ENCODE assay signal across 8 cellular contexts in genomic region chr7:117019786-117020604, GRCh38.
A peak's percentile ranks its signal among the peaks of the same experiment; 100 is the strongest.
DNase-seq lines count a peak whose midpoint lies in the region; ATAC-seq, FAIRE-seq and TF ChIP-seq lines count a peak whose summit lies in the region.

No MANE protein-coding gene starts in this region.

- H2AFZ ChIP-seq in PC-9: no peak overlapping the region

- CTCF ChIA-PET in PC-9 (lab: Charles Lee): no interaction called here

- ATAC-seq in HG02610 (IDR thresholded peaks at IDR 0.05; ENCODE audit: unreplicated experiment): no peak

- peak; percentile 21 for FAIRE-seq in islet of Langerhans (lab: Jason Lieb, UNC)

- POLR2A ChIA-PET in PC-9 (lab: Charles Lee; ENCODE audit: unreplicated experiment): no interaction called here

- intact Hi-C loops in PC-9 (cut with micrococcal nuclease; ENCODE audit: unreplicated experiment): no loop called here

- H3K4me3 ChIP-seq in cardiac fibroblast (replicated peaks in 1 of 2; ENCODE audit: low read depth in 2 of 2, low read length in 2 of 2) (peak overlapping the region; percentile 13 to 45), PC-9 (no peak overlapping the region)

- DNase-seq in DMS 273 treated with DMSO at 0.1 percent for 48 hours (lab: John Stamatoyannopoulos, UW) (peak; percentile 84), NCI-H2196 (lab: John Stamatoyannopoulos, UW; ENCODE audit: unreplicated experiment) (peak; percentile 74), cardiac fibroblast (ENCODE audit: low read depth in 2 of 2) (peak; percentile 94 to 96), smooth muscle cell of the brain vasculature (ENCODE audit: low read depth, low spot score) (peak; percentile 83), SKM-1 treated with dmso at 0.1 percent for 144 hours (lab: John Stamatoyannopoulos, UW; ENCODE audit: unreplicated experiment) (no peak), PC-9 (no peak)

- H3K27ac ChIP-seq in PC-9: no peak overlapping the region

- peaks cover 7% of the 10 kb centered on the region; the same call in 1 of the 2 replicates for H3K79me2 ChIP-seq in PC-9 (ENCODE audit: low read depth)

- no peaks in the 10 kb centered on the region; the same call in none of the 2 replicates for H4K20me1 ChIP-seq in PC-9 (ENCODE audit: insufficient read depth)

- no peaks in the 10 kb centered on the region for H3K9me3 ChIP-seq in PC-9 (ENCODE audit: insufficient read depth, low read depth)

- no peaks in the 10 kb centered on the region for H3K9me2 ChIP-seq in PC-9 (ENCODE audit: insufficient read depth)

- H3K4me1 ChIP-seq in PC-9 (replicated peaks; ENCODE audit: insufficient read depth): no peaks in the 10 kb centered on the region

- H3K36me3 ChIP-seq in PC-9 (ENCODE audit: low read depth): no peaks in the 10 kb centered on the region

- H3K27me3 ChIP-seq in PC-9 (ENCODE audit: insufficient read depth, low read depth): no peaks in the 10 kb centered on the region

- no peaks in the 10 kb centered on the region for H3F3A ChIP-seq in PC-9 (ENCODE audit: insufficient read depth, low read depth)

- TF ChIP-seq CTCF in cardiac fibroblast (IDR thresholded peaks at IDR 0.05; ENCODE audit: low read depth, low read length) (no peak), PC-9 (conservative IDR thresholded peaks at IDR 0.05) (no peak)

- BruUV-seq in PC-9 (replicated peaks; lab: Mats Ljungman, UMichigan): no TSS peak

- no peak overlapping the region for H3K4me2 ChIP-seq in PC-9

Comparison
In these comparisons a context has a peak if more than half of its experiments do, and no peak if none do; other contexts are left out.
1. DNase-seq: peak in DMS 273 treated with DMSO at 0.1 percent for 48 hours (single experiment), NCI-H2196 (single experiment), cardiac fibroblast (2 of 2) and smooth muscle cell of the brain vasculature (single experiment); none in SKM-1 treated with dmso at 0.1 percent for 144 hours (single experiment) and PC-9 (0 of 2).